ENCODE assay signal across 18 cellular contexts in the genomic region with DNA sequence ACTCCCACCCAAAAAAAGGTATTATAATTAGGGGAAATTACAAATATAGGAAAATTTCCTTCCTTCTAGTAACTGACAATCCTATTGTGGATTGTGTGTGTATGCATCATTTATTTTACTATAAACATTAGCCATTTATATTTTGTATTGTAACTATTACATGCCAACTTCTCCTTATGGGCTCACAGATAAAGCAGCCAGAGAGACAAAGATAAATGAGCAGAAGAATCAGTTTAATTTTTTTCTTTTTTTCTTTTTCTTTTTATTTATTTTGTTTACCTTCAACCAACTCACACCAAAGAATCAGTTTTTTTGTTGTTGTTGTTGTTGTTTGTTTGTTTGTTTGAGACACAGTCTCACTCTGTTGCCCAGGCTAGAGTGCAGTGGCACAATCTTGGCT. TPM values are rescaled to one million over a fixed set of nuclear protein-coding genes. Genes with fewer than 3 reads are reported as not detected.
DNase-seq lines count a peak whose midpoint lies in the region; ATAC-seq and TF ChIP-seq lines count a peak whose summit lies in the region.
"Had no signal": no experiment of that assay in that cellular context is flagged by ENCODE, and none has a peak within 500 bp of the region (broad histone marks: within the 10 kb centered on the region; RNA-seq: fewer than 3 reads in every experiment).

No MANE protein-coding gene starts in this region.

- no peak for TF ChIP-seq EP300 in transverse colon (IDR thresholded peaks at IDR 0.05; ENCODE audit: low read depth)

- CTCF ChIA-PET in PC-9 (lab: Charles Lee), result no interaction called here

- no peak for ATAC-seq in right lobe of liver
- ATAC-seq: Right ventricle myocardium inferior had no signal

- H3K4me3 ChIP-seq in PC-9 (no peak overlapping the region), colonic mucosa (no peak overlapping the region), right lobe of liver (no peak overlapping the region), transverse colon (no peak overlapping the region)

- no peaks in the 10 kb centered on the region for H3K9me2 ChIP-seq in PC-9 (ENCODE audit: insufficient read depth)

- TF ChIP-seq CTCF in PC-9 (conservative IDR thresholded peaks at IDR 0.05) (no peak), colonic mucosa (IDR thresholded peaks at IDR 0.05) (no peak), right lobe of liver (IDR thresholded peaks at IDR 0.05) (no peak), transverse colon (IDR thresholded peaks at IDR 0.05) (no peak)

- BruUV-seq in PC-9 (replicated peaks; lab: Mats Ljungman, UMichigan), result no TSS peak

- in situ Hi-C loops in transverse colon (cut with MboI; ENCODE audit: low pct_ligation_motif_present in 1 of 4, low pct_unique_long_range_greater_than_20kb in 1 of 4, low sequenced_read_pairs in 3 of 4), result no loop called here

- no peak overlapping the region for H3K9ac ChIP-seq in colonic mucosa (ENCODE audit: low read depth in 2 of 2, low read length in 2 of 2)

- H3K4me1 ChIP-seq in PC-9 (replicated peaks; ENCODE audit: insufficient read depth), result peaks cover 23% of the 10 kb centered on the region
- H3K4me1 ChIP-seq in colonic mucosa, result peaks cover 6% of the 10 kb centered on the region
- peaks cover 0 to 41% (median 8%) of the 10 kb centered on the region in 4 donors for H3K4me1 ChIP-seq in right lobe of liver
- H3K4me1 ChIP-seq in transverse colon, result peaks cover 2 to 59% (median 23%) of the 10 kb centered on the region in 4 donors

- no peaks in the 10 kb centered on the region for H3K27me3 ChIP-seq in PC-9 (ENCODE audit: insufficient read depth, low read depth)
- H3K27me3 ChIP-seq in colonic mucosa, result no peaks in the 10 kb centered on the region
- H3K27me3 ChIP-seq in right lobe of liver, result no peaks in the 10 kb centered on the region
- no peaks in the 10 kb centered on the region for H3K27me3 ChIP-seq in transverse colon

- H3K4me2 ChIP-seq in PC-9, result peak overlapping the region; percentile 48

- H3F3A ChIP-seq in PC-9 (ENCODE audit: insufficient read depth, low read depth), result peaks cover 7% of the 10 kb centered on the region; the same call in 1 of the 2 replicates

- DNase-seq in PC-9 (no peak), colonic mucosa (no peak), right lobe of liver (no peak), transverse colon (no peak), HPDE6-E6E7 (ENCODE audit: extremely low spot score) (no peak), NCI-H187 (lab: John Stamatoyannopoulos, UW) (no peak), SHP77 (lab: John Stamatoyannopoulos, UW) (no peak)
- DNase-seq: CD4-positive, CD25-positive, alpha-beta regulatory T cell; EL; GF-D8; KG1; NCI-H1092 treated with DMSO at 0.1 percent for 48 hours; NCI-H1436 treated with DMSO at 0.1 percent for 48 hours; NCI-H2029; NCI-H345; NCI-H524; NCI-H774 had no signal

- H3K27ac ChIP-seq in PC-9, result peak overlapping the region; percentile 80
- peak overlapping the region; percentile 56 for H3K27ac ChIP-seq in colonic mucosa
- H3K27ac ChIP-seq in right lobe of liver, result peak overlapping the region in 2 of 3 donors; percentile 58 to 66
- peak overlapping the region; percentile 20 to 53 (median 30) for H3K27ac ChIP-seq in transverse colon

- H3K36me3 ChIP-seq in PC-9 (ENCODE audit: low read depth) (no peaks in the 10 kb centered on the region), colonic mucosa (no peaks in the 10 kb centered on the region), right lobe of liver (no peaks in the 10 kb centered on the region), transverse colon (no peaks in the 10 kb centered on the region)

- TF ChIP-seq POLR2A in right lobe of liver (IDR thresholded peaks at IDR 0.05), result no peak
- TF ChIP-seq POLR2A in transverse colon (IDR thresholded peaks at IDR 0.05), result no peak

- POLR2A ChIA-PET in PC-9 (lab: Charles Lee; ENCODE audit: unreplicated experiment), result no interaction called here

- no peaks in the 10 kb centered on the region for H3K79me2 ChIP-seq in PC-9 (ENCODE audit: low read depth)

- intact Hi-C loops in PC-9 (cut with micrococcal nuclease; ENCODE audit: unreplicated experiment), result no loop called here
- intact Hi-C loops in colonic mucosa (cut with DNase I), result no loop called here
- intact Hi-C loops in right lobe of liver (cut with DNase I), result no loop called here
- intact Hi-C loops in transverse colon (cut with DNase I; ENCODE audit: low total_unique reads), result no loop called here

- H2AFZ ChIP-seq in PC-9, result no peak overlapping the region

- H4K20me1 ChIP-seq in PC-9 (ENCODE audit: insufficient read depth), result no peaks in the 10 kb centered on the region

- no peaks in the 10 kb centered on the region for H3K9me3 ChIP-seq in PC-9 (ENCODE audit: insufficient read depth, low read depth)
- no peaks in the 10 kb centered on the region for H3K9me3 ChIP-seq in colonic mucosa
- H3K9me3 ChIP-seq in right lobe of liver, result no peaks in the 10 kb centered on the region
- H3K9me3 ChIP-seq in transverse colon, result no peaks in the 10 kb centered on the region

RNA-seq across cellular contexts. Expression of gene LRRFIP2, which starts 48.7 kb away (rescaled TPM):
- total RNA-seq in PC-9 (2021) (34.5 and 40.2 TPM in 2 replicates), colonic mucosa (100 to 1,000 TPM in 1 of 2 donors, 10 to 100 TPM in 1; 87.0 to 120 TPM), right lobe of liver (10 to 100 TPM; 32.8 to 46.1 (median 39.6) TPM), transverse colon (100 to 1,000 TPM; 136 to 198 (median 167) TPM)

Comparison
In these comparisons a context has a peak if more than half of its experiments do, and no peak if none do; other contexts are left out.
1. H3K27ac ChIP-seq: peak in every context shown above with its lines; median percentile 80 in PC-9; 62 in right lobe of liver; 56 in colonic mucosa; 30 in transverse colon.